In the genomic region with DNA sequence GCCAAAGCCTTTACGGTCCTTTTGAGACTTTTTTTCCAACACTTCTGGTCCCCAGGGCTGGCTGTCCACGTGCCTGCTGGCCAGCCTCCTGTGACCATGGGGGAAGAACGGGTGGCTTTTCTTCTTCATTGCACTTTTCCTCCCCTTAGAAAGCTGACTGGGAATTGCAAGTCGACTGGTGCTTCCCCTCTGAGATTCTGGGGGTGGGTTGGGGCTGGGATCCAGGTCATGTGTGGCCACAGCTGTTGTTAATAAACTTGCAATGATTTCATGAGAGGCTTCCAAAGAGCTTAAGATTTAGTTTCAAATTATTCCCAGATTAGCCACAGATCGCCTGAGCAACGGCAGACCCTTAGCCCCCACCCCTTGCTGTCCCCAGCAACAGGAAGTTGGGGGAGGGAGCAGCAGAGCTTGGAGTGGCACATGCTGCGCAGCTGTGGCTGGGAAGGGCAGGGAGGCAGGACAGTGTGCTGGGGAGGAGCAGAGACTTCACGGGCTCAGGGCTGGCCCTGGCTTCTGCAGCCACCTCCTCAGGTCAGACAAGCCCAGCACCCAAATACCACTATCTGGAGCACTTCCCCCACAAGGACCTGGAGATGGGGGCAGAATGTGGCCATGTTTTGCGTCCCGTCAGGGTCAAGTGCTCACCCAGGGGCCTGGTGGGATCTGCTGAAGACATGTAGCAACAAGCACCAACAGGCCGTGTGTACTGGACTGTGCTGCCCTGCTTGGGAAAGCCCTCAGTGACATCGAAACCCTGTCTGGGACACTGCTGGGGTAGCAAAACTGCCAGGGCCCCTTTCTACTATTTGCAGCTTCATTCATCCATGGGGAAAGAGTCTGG, we compare ENCODE assay signal across 8 cellular contexts. TPM values are rescaled to one million over a fixed set of nuclear protein-coding genes. Genes with fewer than 3 reads are reported as not detected.
DNase-seq lines count a peak whose midpoint lies in the region; ATAC-seq, FAIRE-seq and TF ChIP-seq lines count a peak whose summit lies in the region.

No MANE protein-coding gene starts in this region.

- DNase-seq in NCI-H82 treated with DMSO at 0.1 percent for 48 hours (lab: John Stamatoyannopoulos, UW; ENCODE audit: unreplicated experiment) (peak; percentile 99), fibroblast of pulmonary artery (ENCODE audit: low read depth) (peak; percentile 53), osteoblast (ENCODE audit: insufficient read length, low spot score, missing footprints) (peak; percentile 89), RKO (ENCODE audit: low spot score) (no peak), GM12892 (ENCODE audit: insufficient read length) (no peak), GM20000 (ENCODE audit: low spot score) (no peak)

- TF ChIP-seq POLR2A in GM12892 (IDR thresholded peaks at IDR 0.05; ENCODE audit: low read depth, low read length) = no peak

- peak overlapping the region; percentile 93 to 99 (median 96) for H3K4me2 ChIP-seq in BLaER1 treated with 17β-estradiol and CSF1 and Interleukin-3, amounts not matched to agents 10 nM and 100 nM
- H3K4me2 ChIP-seq in osteoblast (ENCODE audit: insufficient read depth, low read length) = peak overlapping the region; percentile 68

- peaks cover 0 to 51% (median 0%) of the 10 kb centered on the region in 11 experiments; a peak in 7 of 22 replicates for H4K20me1 ChIP-seq in BLaER1 treated with 17β-estradiol and CSF1 and Interleukin-3, amounts not matched to agents 10 nM and 100 nM
- H4K20me1 ChIP-seq in osteoblast (ENCODE audit: insufficient read depth, low read length) = peaks cover 4% of the 10 kb centered on the region

- H3K4me1 ChIP-seq in BLaER1 treated with 17β-estradiol and CSF1 and Interleukin-3, amounts not matched to agents 10 nM and 100 nM = peaks cover 81 to 100% (median 87%) of the 10 kb centered on the region in 10 experiments
- H3K4me1 ChIP-seq in osteoblast (ENCODE audit: insufficient read depth, low read length) = peaks cover 62% of the 10 kb centered on the region

- peak overlapping the region; percentile 30 to 77 (median 66); a peak in 21 of 22 replicates for H3K27ac ChIP-seq in BLaER1 treated with 17β-estradiol and CSF1 and Interleukin-3, amounts not matched to agents 10 nM and 100 nM
- H3K27ac ChIP-seq in osteoblast (ENCODE audit: low read depth, low read length) = peak overlapping the region; percentile 74

- H3K79me2 ChIP-seq in osteoblast (ENCODE audit: insufficient read depth, low read length) = no peaks in the 10 kb centered on the region

- no peaks in the 10 kb centered on the region for H3K9me3 ChIP-seq in BLaER1 treated with 17β-estradiol and CSF1 and Interleukin-3, amounts not matched to agents 10 nM and 100 nM (replicated peaks in 1 of 11)
- no peaks in the 10 kb centered on the region for H3K9me3 ChIP-seq in osteoblast (ENCODE audit: low read depth, low read length)

- H2AFZ ChIP-seq in osteoblast (ENCODE audit: low read length) = no peak overlapping the region

- peaks cover 21 to 55% (median 40%) of the 10 kb centered on the region in 11 experiments for H3K36me3 ChIP-seq in BLaER1 treated with 17β-estradiol and CSF1 and Interleukin-3, amounts not matched to agents 10 nM and 100 nM
- peaks cover 16% of the 10 kb centered on the region for H3K36me3 ChIP-seq in osteoblast (ENCODE audit: insufficient read depth, low read length)

- TF ChIP-seq CTCF in fibroblast of pulmonary artery (IDR thresholded peaks at IDR 0.05; ENCODE audit: low read length, missing control alignments) (no peak), osteoblast (IDR thresholded peaks at IDR 0.05; ENCODE audit: extremely low read depth, low read depth, low read length) (no peak), GM20000 (IDR thresholded peaks at IDR 0.05; ENCODE audit: extremely low read depth, missing control alignments) (no peak)

- no peak for ATAC-seq in HG03521 (IDR thresholded peaks at IDR 0.05; ENCODE audit: unreplicated experiment)

- FAIRE-seq in GM12892 (lab: Jason Lieb, UNC) = no peak

- peak overlapping the region; percentile 17 to 57 (median 34); a peak in 15 of 20 replicates for H3K4me3 ChIP-seq in BLaER1 treated with 17β-estradiol and CSF1 and Interleukin-3, amounts not matched to agents 10 nM and 100 nM
- H3K4me3 ChIP-seq in fibroblast of pulmonary artery (replicated peaks; ENCODE audit: low read depth, low read length) (no peak overlapping the region), osteoblast (ENCODE audit: insufficient read depth, low read length) (peak overlapping the region; percentile 26)

- no peaks in the 10 kb centered on the region for H3K27me3 ChIP-seq in BLaER1 treated with 17β-estradiol and CSF1 and Interleukin-3, amounts not matched to agents 10 nM and 100 nM
- H3K27me3 ChIP-seq in osteoblast (ENCODE audit: insufficient read depth, low read length) = no peaks in the 10 kb centered on the region

- H3K9ac ChIP-seq in BLaER1 treated with 17β-estradiol and CSF1 and Interleukin-3, amounts not matched to agents 10 nM and 100 nM = peak overlapping the region; percentile 50 to 76 (median 64); a peak in 21 of 22 replicates

RNA-seq across cellular contexts. Expression of gene FSCN1, which starts 41.7 kb away (rescaled TPM):
- total RNA-seq in osteoblast = 163 and 182 TPM in 2 replicates
- polyA plus RNA-seq in GM12892 (2012; ENCODE audit: missing spikeins) = 71.1 TPM

Comparison
In these comparisons a context has a peak if more than half of its experiments do, and no peak if none do; other contexts are left out.
1. DNase-seq: peak in NCI-H82 treated with DMSO at 0.1 percent for 48 hours (single experiment), fibroblast of pulmonary artery (single experiment) and osteoblast (single experiment); none in RKO (single experiment), GM12892 (single experiment) and GM20000 (single experiment).